Comparison of ENCODE assay signal across 7 cellular contexts in the genomic region with DNA sequence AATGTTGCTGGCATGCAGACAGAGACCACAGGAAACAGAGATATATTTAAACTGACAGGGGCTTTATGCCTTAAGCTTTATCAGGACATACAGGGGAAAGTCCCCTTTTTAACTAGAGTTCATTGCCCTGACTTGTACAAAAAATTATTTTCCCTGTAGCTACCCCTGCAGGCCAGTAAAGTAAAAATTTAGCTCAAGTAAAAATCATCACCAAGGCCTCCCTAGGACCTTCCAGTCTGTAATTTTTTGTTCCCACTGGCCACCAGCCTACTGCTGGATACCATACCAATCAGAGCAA.
DNase-seq lines count a peak whose midpoint lies in the region; ATAC-seq, FAIRE-seq and TF ChIP-seq lines count a peak whose summit lies in the region.

No MANE protein-coding gene starts in this region.

- peak overlapping the region in 1 of 2 donors; percentile 50 for H3K27ac Mint-ChIP-seq in stimulated activated naive CD8-positive, alpha-beta T cell treated with anti-CD3 and anti-CD28 coated beads, Interleukin-15, amount 100 ng/mL, for 72 hours

- TF ChIP-seq CTCF in GM20000 (IDR thresholded peaks at IDR 0.05; ENCODE audit: extremely low read depth, missing control alignments) = no peak
- peak in 1 of 2 donors; percentile 29 for TF ChIP-seq CTCF in endothelial cell of umbilical vein (IDR thresholded peaks at IDR 0.05; ENCODE audit: extremely low read depth in 1 of 2, insufficient read depth in 1 of 2, low read depth in 1 of 2, low read length in 2 of 2)

- H3K27ac ChIP-seq in endothelial cell of umbilical vein (ENCODE audit: insufficient read depth, low read depth, low read length) = no peak overlapping the region

- no peaks in the 10 kb centered on the region for H4K20me1 ChIP-seq in endothelial cell of umbilical vein (replicated peaks; ENCODE audit: control insufficient read depth, extremely low read depth, insufficient read depth, low read length)

- no peaks in the 10 kb centered on the region for H3K9me3 ChIP-seq in endothelial cell of umbilical vein (replicated peaks; ENCODE audit: control insufficient read depth, insufficient read depth, low read length)

- no peak for ATAC-seq in HG03457 (IDR thresholded peaks at IDR 0.05; ENCODE audit: unreplicated experiment)
- no peak for ATAC-seq in stimulated activated naive CD8-positive, alpha-beta T cell treated with anti-CD3 and anti-CD28 coated beads, Interleukin-15, amount 100 ng/mL, for 72 hours

- intact Hi-C loops in endothelial cell of umbilical vein (cut with micrococcal nuclease) = loop anchor here (1.0 kb wide), 1 partner anchor 586 kb away; no protein-coding TSS in a partner anchor

- H3K4me3 Mint-ChIP-seq in stimulated activated naive CD8-positive, alpha-beta T cell treated with anti-CD3 and anti-CD28 coated beads, Interleukin-15, amount 100 ng/mL, for 72 hours = no peak overlapping the region

- dilution Hi-C loops in endothelial cell of umbilical vein (cut with MboI; ENCODE audit: extremely low pct_ligation_motif_present, low sequenced_read_pairs) = no loop called here

- POLR2A ChIA-PET in endothelial cell of umbilical vein (lab: Charles Lee) = interaction anchor here (1.3 kb wide), 1 partner anchor 1821 kb away, joined by 3 read pairs; a partner anchor contains a TSS

- no peak overlapping the region for H3K4me3 ChIP-seq in endothelial cell of umbilical vein (replicated peaks in 1 of 3; ENCODE audit: insufficient read depth in 1 of 3, low read depth in 1 of 3, low read length in 3 of 3)
- H3K4me3 ChIP-seq in skeletal muscle cell (ENCODE audit: low read depth, low read length) = no peak overlapping the region

- peaks cover 6% of the 10 kb centered on the region for H3K4me1 ChIP-seq in endothelial cell of umbilical vein (ENCODE audit: control insufficient read depth, extremely low read depth, insufficient read depth, low read length)

- H3K4me2 ChIP-seq in endothelial cell of umbilical vein (ENCODE audit: insufficient read depth, low read length) = no peak overlapping the region

- CTCF ChIA-PET in endothelial cell of umbilical vein (lab: Charles Lee) = interaction anchor here (0.5 to 1.5 kb wide), 7 partner anchors 16 to 1824 kb away, joined by 3 to 5 read pairs (median 3); a partner anchor contains a TSS

- FAIRE-seq in endothelial cell of umbilical vein (lab: Jason Lieb, UNC) = peak; percentile 78

- no peak overlapping the region for H3K9ac ChIP-seq in endothelial cell of umbilical vein (replicated peaks; ENCODE audit: extremely low read depth, insufficient read depth, low read length)

- H3K79me2 ChIP-seq in endothelial cell of umbilical vein (ENCODE audit: control insufficient read depth, insufficient read depth, low read length) = no peaks in the 10 kb centered on the region

- H3K36me3 ChIP-seq in endothelial cell of umbilical vein (ENCODE audit: control insufficient read depth in 2 of 2, extremely low read depth in 1 of 2, insufficient read depth in 2 of 2, low read length in 2 of 2) = no peaks in the 10 kb centered on the region

- no peak for TF ChIP-seq POLR2A in endothelial cell of umbilical vein (IDR thresholded peaks at IDR 0.05; ENCODE audit: low read depth, low read length)

- peaks cover 0 to 7% of the 10 kb centered on the region in 2 donors for H3K9me3 Mint-ChIP-seq in stimulated activated naive CD8-positive, alpha-beta T cell treated with anti-CD3 and anti-CD28 coated beads, Interleukin-15, amount 100 ng/mL, for 72 hours

- H3K27me3 ChIP-seq in endothelial cell of umbilical vein (ENCODE audit: control insufficient read depth in 2 of 2, insufficient read depth in 2 of 2, low read length in 2 of 2) = no peaks in the 10 kb centered on the region

- BruUV-seq in endothelial cell of umbilical vein (replicated peaks; lab: Mats Ljungman, UMichigan) = no TSS peak

- H2AFZ ChIP-seq in endothelial cell of umbilical vein (ENCODE audit: low read depth, low read length) = no peak overlapping the region

- H3K4me1 Mint-ChIP-seq in stimulated activated naive CD8-positive, alpha-beta T cell treated with anti-CD3 and anti-CD28 coated beads, Interleukin-15, amount 100 ng/mL, for 72 hours = no peaks in the 10 kb centered on the region

- H3K27me3 Mint-ChIP-seq in stimulated activated naive CD8-positive, alpha-beta T cell treated with anti-CD3 and anti-CD28 coated beads, Interleukin-15, amount 100 ng/mL, for 72 hours = no peaks in the 10 kb centered on the region

- DNase-seq in GM20000 (ENCODE audit: low spot score) (peak; percentile 21), NCI-H2196 (lab: John Stamatoyannopoulos, UW; ENCODE audit: unreplicated experiment) (peak; percentile 20), endothelial cell of umbilical vein (ENCODE audit: low read depth, low spot score) (peak; percentile 91), skeletal muscle cell (ENCODE audit: low read depth) (peak; percentile 67), NCI-H526 treated with DMSO at 0.1 percent for 48 hours (lab: John Stamatoyannopoulos, UW) (no peak)
- DNase-seq in stimulated activated naive CD8-positive, alpha-beta T cell treated with anti-CD3 and anti-CD28 coated beads, Interleukin-15, amount 100 ng/mL, for 72 hours = no peak

- no peaks in the 10 kb centered on the region for H3K9me1 ChIP-seq in endothelial cell of umbilical vein (replicated peaks; ENCODE audit: control insufficient read depth, extremely low read depth, insufficient read depth, low read length)

TF ChIP-seq in endothelial cell of umbilical vein, 7 proteins besides CTCF, POLR2A, EP300 and RAD21:
- TF ChIP-seq, protein P1, sequence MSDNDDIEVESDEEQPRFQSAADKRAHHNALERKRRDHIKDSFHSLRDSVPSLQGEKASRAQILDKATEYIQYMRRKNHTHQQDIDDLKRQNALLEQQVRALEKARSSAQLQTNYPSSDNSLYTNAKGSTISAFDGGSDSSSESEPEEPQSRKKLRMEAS (IDR thresholded peaks at IDR 0.05; ENCODE audit: insufficient read depth, insufficient read length) = no peak
- TF ChIP-seq MYC (IDR thresholded peaks at IDR 0.05; ENCODE audit: low read depth, low read length) = no peak
- TF ChIP-seq FOS (IDR thresholded peaks at IDR 0.05; ENCODE audit: borderline replicate concordance, insufficient read depth, low read length) = no peak
- no peak for TF ChIP-seq GATA2 (IDR thresholded peaks at IDR 0.05; ENCODE audit: insufficient read depth, insufficient read length, low read depth, low read length)
- no peak for TF ChIP-seq JUN (IDR thresholded peaks at IDR 0.05; ENCODE audit: borderline replicate concordance, insufficient read depth, insufficient read length, low read depth)
- TF ChIP-seq EZH2 (IDR thresholded peaks at IDR 0.05; ENCODE audit: borderline replicate concordance, low read depth, low read length, severe bottlenecking) = no peak
- TF ChIP-seq POLR2AphosphoS5 (IDR thresholded peaks at IDR 0.05; ENCODE audit: insufficient read depth, low read depth, low read length) = no peak

Comparison
In these comparisons a context has a peak if more than half of its experiments do, and no peak if none do; other contexts are left out.
1. DNase-seq: peak in GM20000 (single experiment), NCI-H2196 (single experiment), endothelial cell of umbilical vein (single experiment) and skeletal muscle cell (single experiment); none in NCI-H526 treated with DMSO at 0.1 percent for 48 hours (single experiment) and stimulated activated naive CD8-positive, alpha-beta T cell treated with anti-CD3 and anti-CD28 coated beads, Interleukin-15, amount 100 ng/mL, for 72 hours (0 of 2).